ENCODE assay signal across 3 cellular contexts in genomic region chr7:153027904-153028303, GRCh38.
"Had no signal": no experiment of that assay in that cellular context is flagged by ENCODE, and none has a peak within 500 bp of the region (broad histone marks: within the 10 kb centered on the region; RNA-seq: fewer than 3 reads in every experiment).

No MANE protein-coding gene starts in this region.

- DNase-seq: GDM1, GF-D8 had no signal

- H3K4me3 ChIP-seq: GM12878 had no signal
